Comparison of ENCODE assay signal across 1 cellular context in the genomic region with DNA sequence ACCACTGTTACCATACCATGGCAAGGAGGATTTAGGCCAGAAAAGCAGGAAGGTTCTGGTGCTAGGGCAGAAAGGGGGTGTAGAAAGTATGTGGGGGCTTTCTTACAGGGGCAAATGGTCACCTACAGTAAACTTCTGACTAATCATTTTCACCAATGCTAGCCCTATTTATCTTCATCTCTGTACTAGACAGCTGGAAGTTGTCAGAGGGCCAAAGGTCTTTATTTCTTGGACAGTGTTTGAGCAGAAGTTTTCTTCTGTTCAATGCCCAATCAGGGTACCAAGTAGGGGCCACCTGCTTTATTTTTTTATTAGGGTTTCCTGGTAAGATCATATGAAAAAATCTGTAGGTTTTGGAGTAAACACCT.
TF ChIP-seq lines count a peak whose summit lies in the region.

No MANE protein-coding gene starts in this region.

TF ChIP-seq in GM12878, 131 proteins besides CTCF, POLR2A, EP300 and RAD21:
- TF ChIP-seq NR2F1 (conservative IDR thresholded peaks at IDR 0.05), result 0 out of 2 replicates have a peak, but pooled peaks have one; percentile 27
- TF ChIP-seq, protein P1, sequence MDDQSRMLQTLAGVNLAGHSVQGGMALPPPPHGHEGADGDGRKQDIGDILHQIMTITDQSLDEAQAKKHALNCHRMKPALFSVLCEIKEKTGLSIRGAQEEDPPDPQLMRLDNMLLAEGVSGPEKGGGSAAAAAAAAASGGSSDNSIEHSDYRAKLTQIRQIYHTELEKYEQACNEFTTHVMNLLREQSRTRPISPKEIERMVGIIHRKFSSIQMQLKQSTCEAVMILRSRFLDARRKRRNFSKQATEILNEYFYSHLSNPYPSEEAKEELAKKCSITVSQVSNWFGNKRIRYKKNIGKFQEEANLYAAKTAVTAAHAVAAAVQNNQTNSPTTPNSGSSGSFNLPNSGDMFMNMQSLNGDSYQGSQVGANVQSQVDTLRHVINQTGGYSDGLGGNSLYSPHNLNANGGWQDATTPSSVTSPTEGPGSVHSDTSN (IDR thresholded peaks at IDR 0.05; ENCODE audit: insufficient replicate concordance, low read depth, low read length), result peak; percentile 17
- no peak for TF ChIP-seq TCF12 (IDR thresholded peaks at IDR 0.05; ENCODE audit: low read depth, low read length)
